19 cellular contexts compared by ENCODE assay signal in the genomic region with DNA sequence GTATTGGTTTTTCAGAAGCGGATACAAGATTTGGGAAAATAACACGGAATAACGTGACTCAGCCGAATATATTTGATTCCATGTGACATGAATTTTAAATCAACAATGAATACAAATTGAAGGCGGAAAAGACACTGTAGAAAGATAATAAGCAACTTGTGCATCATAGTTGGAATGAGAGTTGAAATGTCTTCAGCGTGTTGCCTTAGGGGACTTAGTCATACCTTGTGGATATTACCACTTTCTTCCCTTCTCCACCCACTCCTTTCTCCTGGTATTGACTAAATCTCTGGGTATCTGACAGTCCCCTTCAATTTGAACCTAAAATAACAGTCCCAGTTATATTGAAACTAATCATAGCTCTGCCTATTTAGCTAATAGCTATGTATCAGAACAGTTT.
"Had no signal": no experiment of that assay in that cellular context is flagged by ENCODE, and none has a peak within 500 bp of the region (broad histone marks: within the 10 kb centered on the region; RNA-seq: fewer than 3 reads in every experiment).

No MANE protein-coding gene starts in this region.

- H3K36me3 ChIP-seq: pancreas, sigmoid colon, spleen, upper lobe of left lung had no signal

- H3K27me3 Mint-ChIP-seq: activated B cell treated with CpG ODN at 0.5 μM for 24 hours; activated CD4-positive, alpha-beta memory T cell treated with anti-CD3 and anti-CD28 coated beads for 36 hours; activated naive CD4-positive, alpha-beta T cell treated with anti-CD3 and anti-CD28 coated beads, Interleukin-2, amount 10 ng/mL, durations not matched to agents 7 days and 5 days; activated naive CD8-positive, alpha-beta T cell treated with anti-CD3 and anti-CD28 coated beads, Interleukin-2, amount 50 U/mL, for 24 hours; naive thymus-derived CD8-positive, alpha-beta T cell; stimulated activated memory B cell treated with anti-CD40 and anti-IgM and Interleukin-4, amounts not matched to agents 10 μg/mL and 1 μg/mL and 100 μg/mL, for 72 hours; T-cell had no signal

- DNase-seq: activated B cell treated with CpG ODN at 0.5 μM for 24 hours; activated CD4-positive, alpha-beta memory T cell treated with anti-CD3 and anti-CD28 coated beads for 36 hours; activated CD4-positive, alpha-beta T cell treated with anti-CD3 and anti-CD28 coated beads for 4 hours; activated naive CD4-positive, alpha-beta T cell treated with anti-CD3 and anti-CD28 coated beads, Interleukin-2, amount 10 ng/mL, durations not matched to agents 7 days and 5 days; activated naive CD8-positive, alpha-beta T cell treated with anti-CD3 and anti-CD28 coated beads, Interleukin-2, amount 50 U/mL, for 24 hours; activated T-cell treated with anti-CD3 and anti-CD28 coated beads, Interleukin-2, amount 50 U/mL, for 4 hours; aorta; effector CD4-positive, alpha-beta T cell; immature natural killer cell; mesenchymal stem cell; naive thymus-derived CD8-positive, alpha-beta T cell; pancreas; sigmoid colon; spleen; stimulated activated CD4-positive, alpha-beta T cell treated with anti-CD3 and anti-CD28 coated beads, Interleukin-4, amount 100 ng/mL, for 4 hours; T-cell; testis; upper lobe of left lung had no signal

- H3K4me1 Mint-ChIP-seq: activated B cell treated with CpG ODN at 0.5 μM for 24 hours; activated naive CD4-positive, alpha-beta T cell treated with anti-CD3 and anti-CD28 coated beads, Interleukin-2, amount 10 ng/mL, durations not matched to agents 7 days and 5 days; activated naive CD8-positive, alpha-beta T cell treated with anti-CD3 and anti-CD28 coated beads, Interleukin-2, amount 50 U/mL, for 24 hours; immature natural killer cell; naive thymus-derived CD8-positive, alpha-beta T cell; stimulated activated memory B cell treated with anti-CD40 and anti-IgM and Interleukin-4, amounts not matched to agents 10 μg/mL and 1 μg/mL and 100 μg/mL, for 72 hours; T-cell had no signal

- H3K9me3 ChIP-seq: pancreas, sigmoid colon, testis, upper lobe of left lung had no signal

- H3K4me3 ChIP-seq: pancreas, sigmoid colon, spleen, testis, upper lobe of left lung had no signal

- H3K27ac ChIP-seq: pancreas, sigmoid colon, spleen, testis, upper lobe of left lung had no signal

- H3K27me3 ChIP-seq: pancreas, sigmoid colon, spleen, testis, upper lobe of left lung had no signal

- H3K4me3 Mint-ChIP-seq: activated B cell treated with CpG ODN at 0.5 μM for 24 hours; activated CD4-positive, alpha-beta memory T cell treated with anti-CD3 and anti-CD28 coated beads for 36 hours; activated naive CD4-positive, alpha-beta T cell treated with anti-CD3 and anti-CD28 coated beads, Interleukin-2, amount 10 ng/mL, durations not matched to agents 7 days and 5 days; activated naive CD8-positive, alpha-beta T cell treated with anti-CD3 and anti-CD28 coated beads, Interleukin-2, amount 50 U/mL, for 24 hours; activated T-cell treated with anti-CD3 and anti-CD28 coated beads, Interleukin-2, amount 50 U/mL, for 4 hours; immature natural killer cell; naive thymus-derived CD8-positive, alpha-beta T cell; stimulated activated memory B cell treated with anti-CD40 and anti-IgM and Interleukin-4, amounts not matched to agents 10 μg/mL and 1 μg/mL and 100 μg/mL, for 72 hours; T-cell had no signal

- H3K9me3 Mint-ChIP-seq: activated B cell treated with CpG ODN at 0.5 μM for 24 hours had no signal

- H3K27ac Mint-ChIP-seq: activated B cell treated with CpG ODN at 0.5 μM for 24 hours; activated CD4-positive, alpha-beta memory T cell treated with anti-CD3 and anti-CD28 coated beads for 36 hours; activated naive CD4-positive, alpha-beta T cell treated with anti-CD3 and anti-CD28 coated beads, Interleukin-2, amount 10 ng/mL, durations not matched to agents 7 days and 5 days; activated naive CD8-positive, alpha-beta T cell treated with anti-CD3 and anti-CD28 coated beads, Interleukin-2, amount 50 U/mL, for 24 hours; immature natural killer cell; naive thymus-derived CD8-positive, alpha-beta T cell; stimulated activated memory B cell treated with anti-CD40 and anti-IgM and Interleukin-4, amounts not matched to agents 10 μg/mL and 1 μg/mL and 100 μg/mL, for 72 hours; T-cell had no signal

- H3K36me3 Mint-ChIP-seq: activated CD4-positive, alpha-beta memory T cell treated with anti-CD3 and anti-CD28 coated beads for 36 hours; activated naive CD4-positive, alpha-beta T cell treated with anti-CD3 and anti-CD28 coated beads, Interleukin-2, amount 10 ng/mL, durations not matched to agents 7 days and 5 days; immature natural killer cell; naive thymus-derived CD8-positive, alpha-beta T cell; stimulated activated memory B cell treated with anti-CD40 and anti-IgM and Interleukin-4, amounts not matched to agents 10 μg/mL and 1 μg/mL and 100 μg/mL, for 72 hours; T-cell had no signal

- H3K4me1 ChIP-seq: pancreas, sigmoid colon, spleen, testis, upper lobe of left lung had no signal
